14 cellular contexts compared by ENCODE assay signal in genomic region chr5:40022057-40022456, GRCh38.
DNase-seq lines count a peak whose midpoint lies in the region; ATAC-seq and TF ChIP-seq lines count a peak whose summit lies in the region.
"Had no signal": no experiment of that assay in that cellular context is flagged by ENCODE, and none has a peak within 500 bp of the region (broad histone marks: within the 10 kb centered on the region; RNA-seq: fewer than 3 reads in every experiment).

No MANE protein-coding gene starts in this region.

- CTCF ChIA-PET in Calu3 (lab: Charles Lee), result interaction anchor here (0.7 kb wide), 1 partner anchor 17 kb away, joined by 3 read pairs; no protein-coding TSS in a partner anchor

- no peak overlapping the region for H3K27ac Mint-ChIP-seq in Calu3 (ENCODE audit: unreplicated experiment)
- no peak overlapping the region for H3K27ac Mint-ChIP-seq in stimulated activated naive B cell treated with anti-CD40 and anti-IgM and Interleukin-4, amounts not matched to agents 10 μg/mL and 1 μg/mL and 100 μg/mL, for 72 hours
- H3K27ac Mint-ChIP-seq: CD14-positive monocyte had no signal

- ATAC-seq in esophagus mucosa (peak; percentile 77), GM21786 (IDR thresholded peaks at IDR 0.05; ENCODE audit: unreplicated experiment) (no peak), GM18909 (IDR thresholded peaks at IDR 0.05; ENCODE audit: poor library complexity, unreplicated experiment) (no peak), GM21717 (IDR thresholded peaks at IDR 0.05; ENCODE audit: unreplicated experiment) (no peak)
- ATAC-seq in stimulated activated naive B cell treated with anti-CD40 and anti-IgM and Interleukin-4, amounts not matched to agents 10 μg/mL and 1 μg/mL and 100 μg/mL, for 72 hours (replicated peaks), result peak; percentile 51 to 59

- BruUV-seq in Calu3 (replicated peaks; lab: Mats Ljungman, UMichigan), result no TSS peak

- no peak overlapping the region for H3K4me3 Mint-ChIP-seq in Calu3 (ENCODE audit: low read depth, unreplicated experiment)
- no peak overlapping the region for H3K4me3 Mint-ChIP-seq in stimulated activated naive B cell treated with anti-CD40 and anti-IgM and Interleukin-4, amounts not matched to agents 10 μg/mL and 1 μg/mL and 100 μg/mL, for 72 hours
- H3K4me3 Mint-ChIP-seq: CD14-positive monocyte; CD4-positive, alpha-beta memory T cell had no signal

- H3K4me1 Mint-ChIP-seq in Calu3 (ENCODE audit: low read depth, unreplicated experiment), result no peaks in the 10 kb centered on the region
- H3K4me1 Mint-ChIP-seq in stimulated activated naive B cell treated with anti-CD40 and anti-IgM and Interleukin-4, amounts not matched to agents 10 μg/mL and 1 μg/mL and 100 μg/mL, for 72 hours, result peaks cover 20 to 36% of the 10 kb centered on the region in 2 donors
- H3K4me1 Mint-ChIP-seq: CD4-positive, alpha-beta memory T cell had no signal

- H3K27me3 Mint-ChIP-seq in Calu3 (ENCODE audit: unreplicated experiment), result no peaks in the 10 kb centered on the region
- no peaks in the 10 kb centered on the region for H3K27me3 Mint-ChIP-seq in stimulated activated naive B cell treated with anti-CD40 and anti-IgM and Interleukin-4, amounts not matched to agents 10 μg/mL and 1 μg/mL and 100 μg/mL, for 72 hours
- H3K27me3 Mint-ChIP-seq: CD4-positive, alpha-beta memory T cell had no signal

- DNase-seq in Calu3 (peak; percentile 3), MV-4-11 (lab: John Stamatoyannopoulos, UW) (peak; percentile 27)
- DNase-seq in stimulated activated naive B cell treated with anti-CD40 and anti-IgM and Interleukin-4, amounts not matched to agents 10 μg/mL and 1 μg/mL and 100 μg/mL, for 72 hours, result no peak
- DNase-seq: AML-193, DMS79 treated with DMSO at 0.1 percent for 48 hours, GF-D8, GM23248, HCEC 1CT had no signal

- intact Hi-C loops in Calu3 (cut with micrococcal nuclease; ENCODE audit: unreplicated experiment), result loop anchor here (10.0 kb wide), 1 partner anchor 663 kb away; no protein-coding TSS in a partner anchor

- peaks cover 5% of the 10 kb centered on the region for H3K9me3 Mint-ChIP-seq in Calu3 (ENCODE audit: low read depth, unreplicated experiment)
- peaks cover 6 to 8% of the 10 kb centered on the region in 2 donors for H3K9me3 Mint-ChIP-seq in stimulated activated naive B cell treated with anti-CD40 and anti-IgM and Interleukin-4, amounts not matched to agents 10 μg/mL and 1 μg/mL and 100 μg/mL, for 72 hours

- TF ChIP-seq CTCF in Calu3 (IDR thresholded peaks at IDR 0.05; ENCODE audit: unreplicated experiment), result no peak

- H3K36me3 Mint-ChIP-seq in Calu3 (ENCODE audit: insufficient read depth, unreplicated experiment), result no peaks in the 10 kb centered on the region
- peaks cover 1 to 2% of the 10 kb centered on the region in 2 donors for H3K36me3 Mint-ChIP-seq in stimulated activated naive B cell treated with anti-CD40 and anti-IgM and Interleukin-4, amounts not matched to agents 10 μg/mL and 1 μg/mL and 100 μg/mL, for 72 hours
- H3K36me3 Mint-ChIP-seq: CD4-positive, alpha-beta memory T cell had no signal

Comparison
In these comparisons a context has a peak if more than half of its experiments do, and no peak if none do; other contexts are left out.
1. ATAC-seq: peak in esophagus mucosa (single experiment) and stimulated activated naive B cell treated with anti-CD40 and anti-IgM and Interleukin-4, amounts not matched to agents 10 μg/mL and 1 μg/mL and 100 μg/mL, for 72 hours (2 of 2); none in GM21786 (single experiment), GM18909 (single experiment) and GM21717 (single experiment).